Comparison of ENCODE assay signal across 8 cellular contexts in genomic region chr18:22378672-22379282, GRCh38. TPM values are rescaled to one million over a fixed set of nuclear protein-coding genes. Genes with fewer than 3 reads are reported as not detected.
DNase-seq lines count a peak whose midpoint lies in the region; ATAC-seq and TF ChIP-seq lines count a peak whose summit lies in the region.

No MANE protein-coding gene starts in this region.

- POLR2A ChIA-PET in HEK293 (lab: Yijun Ruan, JAX) = no interaction called here
- POLR2A ChIA-PET in T-cell (lab: Charles Lee) = no interaction called here

- no peaks in the 10 kb centered on the region for H3K27me3 ChIP-seq in left ventricle myocardium inferior (ENCODE audit: low read depth)

- no peak overlapping the region for H3K4me3 Mint-ChIP-seq in T-cell
- no peak overlapping the region for H3K4me3 Mint-ChIP-seq in type B pancreatic cell

- H3K9me3 Mint-ChIP-seq in T-cell = peaks cover 0 to 3% (median 0%) of the 10 kb centered on the region in 3 donors
- H3K9me3 Mint-ChIP-seq in type B pancreatic cell = peaks cover 4% of the 10 kb centered on the region

- ATAC-seq in T-cell (replicated peaks in 1 of 4) (peak in 3 of 4 experiments; percentile 45 to 55 (median 47)), GM18517 (IDR thresholded peaks at IDR 0.05; ENCODE audit: unreplicated experiment) (no peak), GM18502 (IDR thresholded peaks at IDR 0.05; ENCODE audit: poor library complexity, unreplicated experiment) (no peak), HG02938 (IDR thresholded peaks at IDR 0.05; ENCODE audit: unreplicated experiment) (no peak)

- DNase-seq in T-cell (peak in 18 of 34 experiments; percentile 3 to 29 (median 14)), left ventricle myocardium inferior (no peak), type B pancreatic cell (ENCODE audit: extremely low spot score, unreplicated experiment) (no peak)

- H3K36me3 ChIP-seq in HEK293 (ENCODE audit: control insufficient read depth in 2 of 2, insufficient read depth in 1 of 2, low read length in 2 of 2) = no peaks in the 10 kb centered on the region
- no peaks in the 10 kb centered on the region for H3K36me3 ChIP-seq in left ventricle myocardium inferior

- H3K27ac Mint-ChIP-seq in T-cell (no peak overlapping the region), type B pancreatic cell (no peak overlapping the region)

- no peaks in the 10 kb centered on the region for H3K9me3 ChIP-seq in HEK293 (ENCODE audit: control insufficient read depth, insufficient read depth, low read depth, low read length)
- no peaks in the 10 kb centered on the region for H3K9me3 ChIP-seq in left ventricle myocardium inferior (replicated peaks)

- intact Hi-C loops in left ventricle myocardium inferior (cut with micrococcal nuclease) = no loop called here

- TF ChIP-seq CTCF in C4-2B (conservative IDR thresholded peaks at IDR 0.05) (peak; percentile 82), HEK293 (tag by site-specific recombination; IDR thresholded peaks at IDR 0.05) (peak; percentile 42; the same call in 1 of the 2 replicates), left ventricle myocardium inferior (IDR thresholded peaks at IDR 0.05; ENCODE audit: borderline replicate concordance) (peak; percentile 65), type B pancreatic cell (conservative IDR thresholded peaks at IDR 0.05) (peak; percentile 68)

- H3K4me3 ChIP-seq in HEK293 (ENCODE audit: low read depth, low read length) (no peak overlapping the region), left ventricle myocardium inferior (no peak overlapping the region)

- CTCF ChIA-PET in HEK293 (lab: Yijun Ruan, JAX) (interaction anchor here (0.7 to 1.7 kb wide), 15 partner anchors 9 to 193 kb away, joined by 3 to 11 read pairs (median 4); no protein-coding TSS in a partner anchor), T-cell (lab: Charles Lee) (interaction anchor here in 1 of 2 donors (0.6 to 1.8 kb wide), 2 partner anchors 22 to 96 kb away, joined by 3 to 6 read pairs; no protein-coding TSS in a partner anchor)

- no peaks in the 10 kb centered on the region for H3K36me3 Mint-ChIP-seq in T-cell
- H3K36me3 Mint-ChIP-seq in type B pancreatic cell = no peaks in the 10 kb centered on the region

- no peak overlapping the region for H3K27ac ChIP-seq in C4-2B
- H3K27ac ChIP-seq in HEK293 (ENCODE audit: extremely low read depth, low read depth, low read length) = no peak overlapping the region
- no peak overlapping the region for H3K27ac ChIP-seq in left ventricle myocardium inferior (replicated peaks)

- peaks cover 0 to 8% of the 10 kb centered on the region in 2 donors for H3K27me3 Mint-ChIP-seq in T-cell
- peaks cover 23% of the 10 kb centered on the region for H3K27me3 Mint-ChIP-seq in type B pancreatic cell

- H3K4me1 ChIP-seq in HEK293 (ENCODE audit: control insufficient read depth, insufficient read depth, low read length) (no peaks in the 10 kb centered on the region), left ventricle myocardium inferior (no peaks in the 10 kb centered on the region)

- H3K4me1 Mint-ChIP-seq in T-cell (peaks cover 0 to 5% (median 0%) of the 10 kb centered on the region in 3 donors), type B pancreatic cell (ENCODE audit: unreplicated experiment) (no peaks in the 10 kb centered on the region)

TF ChIP-seq in HEK293, 187 proteins besides CTCF, POLR2A, EP300 and RAD21:
- TF ChIP-seq PRDM10 (tag by site-specific recombination; IDR thresholded peaks at IDR 0.05) = peak; percentile 43; the same call in 1 of the 2 replicates
- no peak for TF ChIP-seq ZNF558 (tag by site-specific recombination; IDR thresholded peaks at IDR 0.05)

RNA-seq across cellular contexts. Expression of gene CTAGE1, which starts 38.9 kb away (rescaled TPM):
- total RNA-seq in T-cell = not detected
- total RNA-seq in left ventricle myocardium inferior = not detected
- total RNA-seq in type B pancreatic cell (ENCODE audit: low replicate concordance) = not detected in 2 replicates

Comparison
In these comparisons a context has a peak if more than half of its experiments do, and no peak if none do; other contexts are left out.
1. ATAC-seq: peak in T-cell (3 of 4); none in GM18517 (single experiment), GM18502 (single experiment) and HG02938 (single experiment).
2. DNase-seq: peak in T-cell (18 of 34); none in left ventricle myocardium inferior (single experiment) and type B pancreatic cell (single experiment).
3. Peak in every context shown above with its lines, with median percentiles within 50 percentile points of each other: CTCF ChIP-seq.